In genomic region chr1:90817399-90817798, GRCh38 we compare ENCODE assay signal across 30 cellular contexts.
"Had no signal": no experiment of that assay in that cellular context is flagged by ENCODE, and none has a peak within 500 bp of the region (broad histone marks: within the 10 kb centered on the region; RNA-seq: fewer than 3 reads in every experiment).

No MANE protein-coding gene starts in this region.

- H3K9me3 Mint-ChIP-seq: effector memory CD8-positive, alpha-beta T cell; endodermal cell; mesothelial cell of epicardium had no signal

- DNase-seq: dermis blood vessel endothelial cell; dorsolateral prefrontal cortex; effector CD8-positive, alpha-beta T cell; effector memory CD8-positive, alpha-beta T cell; endodermal cell; erythroblast; esophagus squamous epithelium; foreskin fibroblast; foreskin melanocyte; gastrocnemius medialis; glutamatergic neuron; head of caudate nucleus; heart right ventricle; hypothalamus; immature natural killer cell; islet precursor cell; kidney; kidney glomerular epithelial cell; left cardiac atrium; left lung; left ventricle myocardium superior; lower lobe of right lung; mesenchymal stem cell; mucosa of descending colon; naive B cell; naive thymus-derived CD8-positive, alpha-beta T cell had no signal

- H3K27ac Mint-ChIP-seq: effector memory CD8-positive, alpha-beta T cell; endodermal cell; immature natural killer cell; mesothelial cell of epicardium; naive B cell; naive thymus-derived CD8-positive, alpha-beta T cell had no signal

- H3K9me3 ChIP-seq: esophagus squamous epithelium, gastrocnemius medialis, heart right ventricle, left lung, lower lobe of right lung, mucosa of descending colon had no signal

- H3K4me1 Mint-ChIP-seq: immature natural killer cell; mesothelial cell of epicardium; naive B cell; naive thymus-derived CD8-positive, alpha-beta T cell had no signal

- H3K4me3 ChIP-seq: coronary artery, dorsolateral prefrontal cortex, esophagus squamous epithelium, gastrocnemius medialis, heart right ventricle, left lung, lower lobe of right lung, mucosa of descending colon had no signal

- H3K4me1 ChIP-seq: gastrocnemius medialis, heart right ventricle, left lung, lower lobe of right lung had no signal

- H3K36me3 ChIP-seq: esophagus squamous epithelium, gastrocnemius medialis, heart right ventricle, left lung, lower lobe of right lung had no signal

- H3K36me3 Mint-ChIP-seq: immature natural killer cell, mesothelial cell of epicardium, naive B cell had no signal

- H3K27ac ChIP-seq: coronary artery, dorsolateral prefrontal cortex, epithelial cell of prostate, esophagus squamous epithelium, gastrocnemius medialis, heart right ventricle, left lung, lower lobe of right lung had no signal

- ATAC-seq: effector memory CD8-positive, alpha-beta T cell; esophagus mucosa; gastrocnemius medialis; heart right ventricle; left cardiac atrium; left lung; left ventricle myocardium superior; lower lobe of right lung; mucosa of descending colon; naive thymus-derived CD8-positive, alpha-beta T cell had no signal

- H3K27me3 ChIP-seq: dorsolateral prefrontal cortex, gastrocnemius medialis, left lung had no signal

- H3K4me3 Mint-ChIP-seq: effector memory CD8-positive, alpha-beta T cell; endodermal cell; immature natural killer cell; mesothelial cell of epicardium; naive B cell; naive thymus-derived CD8-positive, alpha-beta T cell had no signal
